ENCODE assay signal across 13 cellular contexts in genomic region chr6:165774903-165775608, GRCh38.
A peak's percentile ranks its signal among the peaks of the same experiment; 100 is the strongest.
DNase-seq lines count a peak whose midpoint lies in the region; ATAC-seq, FAIRE-seq and TF ChIP-seq lines count a peak whose summit lies in the region.
"Had no signal": no experiment of that assay in that cellular context is flagged by ENCODE, and none has a peak within 500 bp of the region (broad histone marks: within the 10 kb centered on the region; RNA-seq: fewer than 3 reads in every experiment).

No MANE protein-coding gene starts in this region.

- TF ChIP-seq CTCF in K562 (IDR thresholded peaks at IDR 0.05 in 2 of 3, conservative IDR thresholded peaks at IDR 0.05 in 1 of 3; ENCODE audit: insufficient read depth in 2 of 3, low read depth in 1 of 3, low read length in 3 of 3) (no peak), liver (IDR thresholded peaks at IDR 0.05; ENCODE audit: low read depth, low read length, missing input control) (no peak)

- TF ChIP-seq POLR2A in K562 (conservative IDR thresholded peaks at IDR 0.05) (no peak), GM12892 (IDR thresholded peaks at IDR 0.05; ENCODE audit: low read depth, low read length) (no peak)

- H3K27ac ChIP-seq in K562 (ENCODE audit: extremely low read depth, low read depth, low read length) (no peak overlapping the region), liver (ENCODE audit: low read depth in 1 of 2, low read length in 2 of 2) (no peak overlapping the region)
- H3K27ac ChIP-seq: tibial nerve had no signal

- ATAC-seq in K562 (no peak), HG02759 (IDR thresholded peaks at IDR 0.05; ENCODE audit: unreplicated experiment) (no peak)

- POLR2A ChIA-PET in K562 (lab: Yijun Ruan, JAX) = interaction anchor here (1.1 kb wide), 1 partner anchor 28 kb away, joined by 3 read pairs; no protein-coding TSS in a partner anchor

- in situ Hi-C loops in K562 (cut with MboI) = no loop called here

- H3K27ac Mint-ChIP-seq in activated T-helper 1 cell treated with anti-CD3 and anti-CD28 coated beads, Interleukin-12 subunit alpha, Interleukin-12 subunit beta, Interleukin-2, Interleukin-4 antibody, amounts not matched to agents 30 ng/mL and 10 ng/mL and 1 ng/mL, durations not matched to agents 14 hours and 24 hours and 36 hours = no peak overlapping the region
- H3K27ac Mint-ChIP-seq: activated naive CD8-positive, alpha-beta T cell treated with anti-CD3 and anti-CD28 coated beads, Interleukin-2, amount 10 ng/mL, durations not matched to agents 7 days and 5 days; CD4-positive, alpha-beta memory T cell had no signal

- H3K9me3 ChIP-seq in K562 (replicated peaks; ENCODE audit: control insufficient read depth, insufficient read depth, low read depth, low read length) (no peaks in the 10 kb centered on the region), liver (ENCODE audit: control insufficient read depth in 4 of 4, low read length in 3 of 4) (no peaks in the 10 kb centered on the region)
- H3K9me3 ChIP-seq: tibial nerve had no signal

- no peaks in the 10 kb centered on the region for H3K9me3 Mint-ChIP-seq in activated T-helper 1 cell treated with anti-CD3 and anti-CD28 coated beads, Interleukin-12 subunit alpha, Interleukin-12 subunit beta, Interleukin-2, Interleukin-4 antibody, amounts not matched to agents 30 ng/mL and 10 ng/mL and 1 ng/mL, durations not matched to agents 14 hours and 24 hours and 36 hours
- H3K9me3 Mint-ChIP-seq: activated naive CD8-positive, alpha-beta T cell treated with anti-CD3 and anti-CD28 coated beads, Interleukin-2, amount 10 ng/mL, durations not matched to agents 7 days and 5 days; CD4-positive, alpha-beta memory T cell had no signal

- DNase-seq in COR-L47 (lab: John Stamatoyannopoulos, UW) (peak; percentile 2), NCI-H1417 treated with DMSO at 0.1 percent for 48 hours (lab: John Stamatoyannopoulos, UW) (peak; percentile 40), K562 (ENCODE audit: extremely low read depth in 1 of 4, low spot score in 3 of 4) (no peak), GM12892 (ENCODE audit: insufficient read length) (no peak), GM19239 (ENCODE audit: insufficient read length, low spot score) (no peak)
- no peak for DNase-seq in activated T-helper 1 cell treated with anti-CD3 and anti-CD28 coated beads, Interleukin-12 subunit alpha, Interleukin-12 subunit beta, Interleukin-2, Interleukin-4 antibody, amounts not matched to agents 30 ng/mL and 10 ng/mL and 1 ng/mL, durations not matched to agents 14 hours and 24 hours and 36 hours (ENCODE audit: low spot score)
- DNase-seq: activated naive CD8-positive, alpha-beta T cell treated with anti-CD3 and anti-CD28 coated beads, Interleukin-2, amount 10 ng/mL, durations not matched to agents 7 days and 5 days; CD4-positive, alpha-beta memory T cell; NCI-H446; stimulated activated CD4-positive, alpha-beta T cell treated with anti-CD3 and anti-CD28 coated beads, Interleukin-12 subunit alpha, Interleukin-12 subunit beta, amount 100 ng/mL, for 4 hours had no signal

- no peaks in the 10 kb centered on the region for H3K9me1 ChIP-seq in K562 (ENCODE audit: control insufficient read depth, insufficient read depth, low read length)

- no peak overlapping the region for H2AFZ ChIP-seq in K562 (ENCODE audit: low read depth, low read length)

- no peak for FAIRE-seq in K562 (lab: Jason Lieb, UNC)
- no peak for FAIRE-seq in GM12892 (lab: Jason Lieb, UNC)
- FAIRE-seq in GM19239 (lab: Jason Lieb, UNC) = no peak

- intact Hi-C loops in K562 (cut with micrococcal nuclease) = no loop called here
- intact Hi-C loops in activated T-helper 1 cell treated with anti-CD3 and anti-CD28 coated beads, Interleukin-12 subunit alpha, Interleukin-12 subunit beta, Interleukin-2, Interleukin-4 antibody, amounts not matched to agents 30 ng/mL and 10 ng/mL and 1 ng/mL, durations not matched to agents 14 hours and 24 hours and 36 hours (cut with micrococcal nuclease) = no loop called here

- no peaks in the 10 kb centered on the region for H3K36me3 Mint-ChIP-seq in activated T-helper 1 cell treated with anti-CD3 and anti-CD28 coated beads, Interleukin-12 subunit alpha, Interleukin-12 subunit beta, Interleukin-2, Interleukin-4 antibody, amounts not matched to agents 30 ng/mL and 10 ng/mL and 1 ng/mL, durations not matched to agents 14 hours and 24 hours and 36 hours (ENCODE audit: low read depth)
- H3K36me3 Mint-ChIP-seq: activated naive CD8-positive, alpha-beta T cell treated with anti-CD3 and anti-CD28 coated beads, Interleukin-2, amount 10 ng/mL, durations not matched to agents 7 days and 5 days; CD4-positive, alpha-beta memory T cell had no signal

- H3K4me1 ChIP-seq in K562 (replicated peaks in 1 of 2; ENCODE audit: control insufficient read depth in 2 of 2, insufficient read depth in 2 of 2, low read length in 2 of 2) = no peaks in the 10 kb centered on the region
- peaks cover 0 to 6% (median 3%) of the 10 kb centered on the region in 4 donors for H3K4me1 ChIP-seq in liver (ENCODE audit: control insufficient read depth in 4 of 4, insufficient read depth in 4 of 4, low read length in 3 of 4)
- H3K4me1 ChIP-seq: tibial nerve had no signal

- TF ChIP-seq RAD21 in K562 (CRISPR knock-in tag; conservative IDR thresholded peaks at IDR 0.05 in 1 of 2, IDR thresholded peaks at IDR 0.05 in 1 of 2) (no peak), liver (IDR thresholded peaks at IDR 0.05) (peak; percentile 32 to 36)

- TF ChIP-seq EP300 in K562 (IDR thresholded peaks at IDR 0.05; ENCODE audit: low read length) = no peak

- H3K79me2 ChIP-seq in K562 (ENCODE audit: control insufficient read depth, insufficient read depth, low read length) = no peaks in the 10 kb centered on the region

- H3K36me3 ChIP-seq in K562 (ENCODE audit: control insufficient read depth, insufficient read depth, low read length) (no peaks in the 10 kb centered on the region), liver (ENCODE audit: control insufficient read depth in 4 of 4, insufficient read depth in 3 of 4, low read depth in 1 of 4, low read length in 3 of 4) (no peaks in the 10 kb centered on the region)
- H3K36me3 ChIP-seq: tibial nerve had no signal

- H3K27me3 ChIP-seq in K562 (ENCODE audit: control insufficient read depth in 2 of 2, insufficient read depth in 2 of 2, low read length in 2 of 2) (peaks cover 3 to 15% of the 10 kb centered on the region in 2 experiments; a peak in 2 of 5 replicates), liver (ENCODE audit: control insufficient read depth in 4 of 4, insufficient read depth in 4 of 4, low read length in 3 of 4) (no peaks in the 10 kb centered on the region)
- H3K27me3 ChIP-seq: tibial nerve had no signal

- H3K27me3 Mint-ChIP-seq in activated T-helper 1 cell treated with anti-CD3 and anti-CD28 coated beads, Interleukin-12 subunit alpha, Interleukin-12 subunit beta, Interleukin-2, Interleukin-4 antibody, amounts not matched to agents 30 ng/mL and 10 ng/mL and 1 ng/mL, durations not matched to agents 14 hours and 24 hours and 36 hours (ENCODE audit: insufficient read depth) = peaks cover 21% of the 10 kb centered on the region

- H3K9ac ChIP-seq in K562 (ENCODE audit: insufficient read depth in 1 of 2, low read depth in 2 of 2, low read length in 2 of 2) = no peak overlapping the region
- H3K9ac ChIP-seq in liver (ENCODE audit: low read depth in 1 of 2, low read length in 2 of 2) = no peak overlapping the region

- H4K20me1 ChIP-seq in K562 (replicated peaks; ENCODE audit: control insufficient read depth, insufficient read depth, low read length) = no peaks in the 10 kb centered on the region

- WGBS in K562 (ENCODE audit: insufficient coverage, low coverage, missing lambda C conversion rate) = under 1% methylated on average over 14 of the region's 14 CpGs
- WGBS in liver = 30% methylated on average over 14 of the region's 14 CpGs

- no peaks in the 10 kb centered on the region for H3K4me1 Mint-ChIP-seq in activated T-helper 1 cell treated with anti-CD3 and anti-CD28 coated beads, Interleukin-12 subunit alpha, Interleukin-12 subunit beta, Interleukin-2, Interleukin-4 antibody, amounts not matched to agents 30 ng/mL and 10 ng/mL and 1 ng/mL, durations not matched to agents 14 hours and 24 hours and 36 hours (ENCODE audit: low read depth)

- CTCF ChIA-PET in K562 (lab: Yijun Ruan, JAX; ENCODE audit: low intra/inter-chr PET ratio) = no interaction called here

- H3K4me2 ChIP-seq in K562 (ENCODE audit: insufficient read depth, low read length) = no peak overlapping the region

- H3K4me3 ChIP-seq in K562 (no peak overlapping the region), liver (ENCODE audit: low read depth in 1 of 3, low read length in 3 of 3) (no peak overlapping the region)
- H3K4me3 ChIP-seq: tibial nerve had no signal

- BruUV-seq in K562 (replicated peaks; lab: Mats Ljungman, UMichigan) = no TSS peak

- no peak overlapping the region for H3K4me3 Mint-ChIP-seq in activated T-helper 1 cell treated with anti-CD3 and anti-CD28 coated beads, Interleukin-12 subunit alpha, Interleukin-12 subunit beta, Interleukin-2, Interleukin-4 antibody, amounts not matched to agents 30 ng/mL and 10 ng/mL and 1 ng/mL, durations not matched to agents 14 hours and 24 hours and 36 hours
- H3K4me3 Mint-ChIP-seq: activated naive CD8-positive, alpha-beta T cell treated with anti-CD3 and anti-CD28 coated beads, Interleukin-2, amount 10 ng/mL, durations not matched to agents 7 days and 5 days; CD4-positive, alpha-beta memory T cell had no signal

TF ChIP-seq in K562, 482 proteins besides CTCF, POLR2A, EP300 and RAD21:
- no peak for TF ChIP-seq GATAD2B (IDR thresholded peaks at IDR 0.05; ENCODE audit: borderline replicate concordance)
- peak; percentile 16; the same call in 1 of the 2 replicates for TF ChIP-seq RFX1 (IDR thresholded peaks at IDR 0.05)
- TF ChIP-seq CBFB (CRISPR knock-in tag; IDR thresholded peaks at IDR 0.05) = no peak
- TF ChIP-seq SMAD1 (IDR thresholded peaks at IDR 0.05; ENCODE audit: low read depth, low read length, partially characterized antibody) = no peak

TF ChIP-seq in liver, 16 proteins besides CTCF, POLR2A, EP300 and RAD21 (continues in another document):
- TF ChIP-seq TAF1 (conservative IDR thresholded peaks at IDR 0.05) (no peak), ZBTB33 (IDR thresholded peaks at IDR 0.05) (peak; percentile 21), HNF4A (conservative IDR thresholded peaks at IDR 0.05) (peak in 1 of 2 donors; percentile 60), NR2F2 (IDR thresholded peaks at IDR 0.05) (peak; percentile 92), HNF4G (IDR thresholded peaks at IDR 0.05) (no peak)

Comparison
In these comparisons a context has a peak if more than half of its experiments do, and no peak if none do; other contexts are left out.
1. DNase-seq: peak in COR-L47 (single experiment) and NCI-H1417 treated with DMSO at 0.1 percent for 48 hours (single experiment); none in K562 (0 of 4), GM12892 (single experiment), GM19239 (single experiment) and activated T-helper 1 cell treated with anti-CD3 and anti-CD28 coated beads, Interleukin-12 subunit alpha, Interleukin-12 subunit beta, Interleukin-2, Interleukin-4 antibody, amounts not matched to agents 30 ng/mL and 10 ng/mL and 1 ng/mL, durations not matched to agents 14 hours and 24 hours and 36 hours (single experiment).